In the genomic region with DNA sequence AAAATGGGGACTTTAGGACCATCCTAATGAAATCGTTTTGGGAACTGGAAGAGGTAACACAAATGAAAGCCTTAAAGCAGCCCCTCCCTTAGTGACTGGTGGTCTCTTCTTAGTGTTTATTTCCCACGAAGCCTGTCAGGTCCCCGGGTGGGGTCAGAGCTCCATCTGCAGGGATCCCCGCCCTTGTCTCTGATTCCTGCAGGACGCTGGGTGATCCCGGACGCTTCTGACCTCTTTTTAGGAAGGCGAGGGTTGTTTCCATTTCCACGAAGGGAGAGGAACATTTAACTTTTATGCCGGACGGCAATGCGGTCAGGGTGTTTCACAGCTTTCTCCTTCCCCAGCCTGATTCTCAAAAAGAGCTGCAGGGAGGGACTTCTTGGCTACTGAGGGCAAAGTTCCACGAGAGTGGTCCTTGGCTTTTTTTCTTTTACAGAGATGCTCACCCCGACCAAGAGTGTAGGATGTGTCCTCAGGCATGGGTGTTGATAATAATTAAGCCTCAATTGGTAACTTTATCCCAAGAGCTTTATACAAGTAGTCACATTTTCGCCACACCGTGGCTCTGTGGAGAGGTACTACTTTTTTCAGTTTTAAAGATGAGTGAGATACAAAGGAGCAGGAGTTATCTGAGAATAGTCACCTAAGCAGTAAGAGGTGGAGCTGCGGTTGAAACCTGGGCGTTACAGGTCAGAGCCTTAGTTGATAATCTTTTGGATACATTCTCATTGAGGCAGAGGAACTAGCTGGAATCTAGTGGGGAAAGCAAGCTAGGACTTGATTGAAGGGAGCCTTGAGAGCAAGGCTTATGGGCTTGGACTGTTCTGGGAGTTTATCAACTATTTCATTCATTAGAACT, we compare ENCODE assay signal across 1 cellular context.
TF ChIP-seq lines count a peak whose summit lies in the region.

No MANE protein-coding gene starts in this region.

TF ChIP-seq in GM12878, 131 proteins besides CTCF, POLR2A, EP300 and RAD21:
- TF ChIP-seq CREM (IDR thresholded peaks at IDR 0.05; ENCODE audit: low read depth) (no peak), WRNIP1 (IDR thresholded peaks at IDR 0.05; ENCODE audit: borderline replicate concordance, low read depth, low read length) (no peak), POLR2AphosphoS5 (IDR thresholded peaks at IDR 0.05; ENCODE audit: low read length) (no peak), KLF5 (IDR thresholded peaks at IDR 0.05; ENCODE audit: partially characterized antibody) (no peak), EZH2 (IDR thresholded peaks at IDR 0.05; ENCODE audit: borderline replicate concordance, control insufficient read depth, low read depth, low read length) (no peak), CEBPB (IDR thresholded peaks at IDR 0.05; ENCODE audit: borderline replicate concordance in 1 of 2, low read depth in 2 of 2, low read length in 2 of 2) (no peak), ASH2L (IDR thresholded peaks at IDR 0.05; ENCODE audit: borderline replicate concordance, low read depth) (no peak), SREBF2 (IDR thresholded peaks at IDR 0.05; ENCODE audit: low read length) (no peak), NR2C1 (IDR thresholded peaks at IDR 0.05) (no peak), PAX8 (IDR thresholded peaks at IDR 0.05) (no peak), POU2F2 (IDR thresholded peaks at IDR 0.05; ENCODE audit: borderline replicate concordance, low read depth, low read length) (no peak), ZZZ3 (IDR thresholded peaks at IDR 0.05; ENCODE audit: control insufficient read depth, insufficient read length, low read depth) (no peak)
- TF ChIP-seq, protein P1, sequence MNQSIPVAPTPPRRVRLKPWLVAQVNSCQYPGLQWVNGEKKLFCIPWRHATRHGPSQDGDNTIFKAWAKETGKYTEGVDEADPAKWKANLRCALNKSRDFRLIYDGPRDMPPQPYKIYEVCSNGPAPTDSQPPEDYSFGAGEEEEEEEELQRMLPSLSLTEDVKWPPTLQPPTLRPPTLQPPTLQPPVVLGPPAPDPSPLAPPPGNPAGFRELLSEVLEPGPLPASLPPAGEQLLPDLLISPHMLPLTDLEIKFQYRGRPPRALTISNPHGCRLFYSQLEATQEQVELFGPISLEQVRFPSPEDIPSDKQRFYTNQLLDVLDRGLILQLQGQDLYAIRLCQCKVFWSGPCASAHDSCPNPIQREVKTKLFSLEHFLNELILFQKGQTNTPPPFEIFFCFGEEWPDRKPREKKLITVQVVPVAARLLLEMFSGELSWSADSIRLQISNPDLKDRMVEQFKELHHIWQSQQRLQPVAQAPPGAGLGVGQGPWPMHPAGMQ (IDR thresholded peaks at IDR 0.05; ENCODE audit: borderline replicate concordance) = no peak
- TF ChIP-seq, protein P2, sequence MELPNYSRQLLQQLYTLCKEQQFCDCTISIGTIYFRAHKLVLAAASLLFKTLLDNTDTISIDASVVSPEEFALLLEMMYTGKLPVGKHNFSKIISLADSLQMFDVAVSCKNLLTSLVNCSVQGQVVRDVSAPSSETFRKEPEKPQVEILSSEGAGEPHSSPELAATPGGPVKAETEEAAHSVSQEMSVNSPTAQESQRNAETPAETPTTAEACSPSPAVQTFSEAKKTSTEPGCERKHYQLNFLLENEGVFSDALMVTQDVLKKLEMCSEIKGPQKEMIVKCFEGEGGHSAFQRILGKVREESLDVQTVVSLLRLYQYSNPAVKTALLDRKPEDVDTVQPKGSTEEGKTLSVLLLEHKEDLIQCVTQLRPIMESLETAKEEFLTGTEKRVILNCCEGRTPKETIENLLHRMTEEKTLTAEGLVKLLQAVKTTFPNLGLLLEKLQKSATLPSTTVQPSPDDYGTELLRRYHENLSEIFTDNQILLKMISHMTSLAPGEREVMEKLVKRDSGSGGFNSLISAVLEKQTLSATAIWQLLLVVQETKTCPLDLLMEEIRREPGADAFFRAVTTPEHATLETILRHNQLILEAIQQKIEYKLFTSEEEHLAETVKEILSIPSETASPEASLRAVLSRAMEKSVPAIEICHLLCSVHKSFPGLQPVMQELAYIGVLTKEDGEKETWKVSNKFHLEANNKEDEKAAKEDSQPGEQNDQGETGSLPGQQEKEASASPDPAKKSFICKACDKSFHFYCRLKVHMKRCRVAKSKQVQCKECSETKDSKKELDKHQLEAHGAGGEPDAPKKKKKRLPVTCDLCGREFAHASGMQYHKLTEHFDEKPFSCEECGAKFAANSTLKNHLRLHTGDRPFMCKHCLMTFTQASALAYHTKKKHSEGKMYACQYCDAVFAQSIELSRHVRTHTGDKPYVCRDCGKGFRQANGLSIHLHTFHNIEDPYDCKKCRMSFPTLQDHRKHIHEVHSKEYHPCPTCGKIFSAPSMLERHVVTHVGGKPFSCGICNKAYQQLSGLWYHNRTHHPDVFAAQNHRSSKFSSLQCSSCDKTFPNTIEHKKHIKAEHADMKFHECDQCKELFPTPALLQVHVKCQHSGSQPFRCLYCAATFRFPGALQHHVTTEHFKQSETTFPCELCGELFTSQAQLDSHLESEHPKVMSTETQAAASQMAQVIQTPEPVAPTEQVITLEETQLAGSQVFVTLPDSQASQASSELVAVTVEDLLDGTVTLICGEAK (IDR thresholded peaks at IDR 0.05; ENCODE audit: borderline replicate concordance) = no peak
- TF ChIP-seq, protein P3, sequence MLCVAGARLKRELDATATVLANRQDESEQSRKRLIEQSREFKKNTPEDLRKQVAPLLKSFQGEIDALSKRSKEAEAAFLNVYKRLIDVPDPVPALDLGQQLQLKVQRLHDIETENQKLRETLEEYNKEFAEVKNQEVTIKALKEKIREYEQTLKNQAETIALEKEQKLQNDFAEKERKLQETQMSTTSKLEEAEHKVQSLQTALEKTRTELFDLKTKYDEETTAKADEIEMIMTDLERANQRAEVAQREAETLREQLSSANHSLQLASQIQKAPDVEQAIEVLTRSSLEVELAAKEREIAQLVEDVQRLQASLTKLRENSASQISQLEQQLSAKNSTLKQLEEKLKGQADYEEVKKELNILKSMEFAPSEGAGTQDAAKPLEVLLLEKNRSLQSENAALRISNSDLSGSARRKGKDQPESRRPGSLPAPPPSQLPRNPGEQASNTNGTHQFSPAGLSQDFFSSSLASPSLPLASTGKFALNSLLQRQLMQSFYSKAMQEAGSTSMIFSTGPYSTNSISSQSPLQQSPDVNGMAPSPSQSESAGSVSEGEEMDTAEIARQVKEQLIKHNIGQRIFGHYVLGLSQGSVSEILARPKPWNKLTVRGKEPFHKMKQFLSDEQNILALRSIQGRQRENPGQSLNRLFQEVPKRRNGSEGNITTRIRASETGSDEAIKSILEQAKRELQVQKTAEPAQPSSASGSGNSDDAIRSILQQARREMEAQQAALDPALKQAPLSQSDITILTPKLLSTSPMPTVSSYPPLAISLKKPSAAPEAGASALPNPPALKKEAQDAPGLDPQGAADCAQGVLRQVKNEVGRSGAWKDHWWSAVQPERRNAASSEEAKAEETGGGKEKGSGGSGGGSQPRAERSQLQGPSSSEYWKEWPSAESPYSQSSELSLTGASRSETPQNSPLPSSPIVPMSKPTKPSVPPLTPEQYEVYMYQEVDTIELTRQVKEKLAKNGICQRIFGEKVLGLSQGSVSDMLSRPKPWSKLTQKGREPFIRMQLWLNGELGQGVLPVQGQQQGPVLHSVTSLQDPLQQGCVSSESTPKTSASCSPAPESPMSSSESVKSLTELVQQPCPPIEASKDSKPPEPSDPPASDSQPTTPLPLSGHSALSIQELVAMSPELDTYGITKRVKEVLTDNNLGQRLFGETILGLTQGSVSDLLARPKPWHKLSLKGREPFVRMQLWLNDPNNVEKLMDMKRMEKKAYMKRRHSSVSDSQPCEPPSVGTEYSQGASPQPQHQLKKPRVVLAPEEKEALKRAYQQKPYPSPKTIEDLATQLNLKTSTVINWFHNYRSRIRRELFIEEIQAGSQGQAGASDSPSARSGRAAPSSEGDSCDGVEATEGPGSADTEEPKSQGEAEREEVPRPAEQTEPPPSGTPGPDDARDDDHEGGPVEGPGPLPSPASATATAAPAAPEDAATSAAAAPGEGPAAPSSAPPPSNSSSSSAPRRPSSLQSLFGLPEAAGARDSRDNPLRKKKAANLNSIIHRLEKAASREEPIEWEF (IDR thresholded peaks at IDR 0.05; ENCODE audit: insufficient replicate concordance, low read depth, low read length) = no peak
